ENCODE assay signal across 30 cellular contexts in the genomic region with DNA sequence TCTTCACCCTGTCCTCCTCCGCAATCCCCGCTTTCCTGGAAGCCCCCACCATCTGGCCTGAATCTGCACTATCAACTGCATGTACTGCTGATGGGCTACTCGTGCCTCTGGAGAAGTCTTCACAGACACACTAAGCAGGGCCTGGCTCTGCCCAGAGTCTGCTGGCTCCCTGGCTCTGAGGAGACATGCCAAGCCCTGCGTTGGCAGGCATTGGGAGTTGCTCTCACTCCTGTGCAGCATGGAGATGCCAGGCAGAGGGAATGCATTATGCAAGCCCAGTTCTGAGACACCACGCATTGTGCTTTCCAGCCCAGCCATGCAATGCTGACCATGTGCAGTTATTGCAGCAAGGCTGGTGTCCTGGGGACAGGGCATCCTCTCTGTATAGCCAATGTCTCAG.
DNase-seq lines count a peak whose midpoint lies in the region; ATAC-seq, FAIRE-seq and TF ChIP-seq lines count a peak whose summit lies in the region.
"Had no signal": no experiment of that assay in that cellular context is flagged by ENCODE, and none has a peak within 500 bp of the region (broad histone marks: within the 10 kb centered on the region; RNA-seq: fewer than 3 reads in every experiment).

No MANE protein-coding gene starts in this region.

- H3K27me3 ChIP-seq in right atrium auricular region (no peaks in the 10 kb centered on the region), pancreas (no peaks in the 10 kb centered on the region), GM23338 (ENCODE audit: insufficient read depth) (no peaks in the 10 kb centered on the region)
- H3K27me3 ChIP-seq: spleen, upper lobe of right lung had no signal

- H3K4me1 Mint-ChIP-seq in GM23338 = no peaks in the 10 kb centered on the region
- H3K4me1 Mint-ChIP-seq: CD4-positive, CD25-positive, alpha-beta regulatory T cell had no signal

- no peaks in the 10 kb centered on the region for H3K36me3 Mint-ChIP-seq in GM23338 (ENCODE audit: low read depth)
- H3K36me3 Mint-ChIP-seq: CD4-positive, CD25-positive, alpha-beta regulatory T cell; naive thymus-derived CD4-positive, alpha-beta T cell had no signal

- DNase-seq in Right ventricle myocardium inferior (ENCODE audit: missing footprints) (no peak), right atrium auricular region (ENCODE audit: low spot score) (no peak), left cardiac atrium (no peak), pancreas (no peak), GM23338 (ENCODE audit: low spot score) (no peak), DMS 273 treated with DMSO at 0.1 percent for 48 hours (lab: John Stamatoyannopoulos, UW) (no peak), HCEC 1CT (no peak), kidney tubule cell (ENCODE audit: low spot score) (no peak)
- DNase-seq: 8988T; activated CD8-positive, alpha-beta memory T cell treated with anti-CD3 and anti-CD28 coated beads for 24 hours; activated effector memory CD4-positive, alpha-beta T cell treated with anti-CD3 and anti-CD28 coated beads, Interleukin-2, amount 50 U/mL, for 16 hours; CD4-positive, CD25-positive, alpha-beta regulatory T cell; cerebellar nuclear complex; EL; GOT3; mesendoderm; naive thymus-derived CD4-positive, alpha-beta T cell; NCI-H1092 treated with DMSO at 0.1 percent for 48 hours; NCI-H187; NCI-H2171 treated with DMSO at 0.1 percent for 48 hours; NCI-H510A treated with DMSO at 0.1 percent for 48 hours; occipital lobe; PC-9; SHP77; spleen; stimulated activated CD4-positive, alpha-beta T cell treated with anti-CD3 and anti-CD28 coated beads, Interleukin-2, amount 100 ng/mL, for 48 hours; upper lobe of right lung had no signal

- H3K79me2 ChIP-seq in GM23338 (replicated peaks; ENCODE audit: insufficient read depth) = no peaks in the 10 kb centered on the region

- 67 to 69% methylated on average over 5 of the region's 5 CpGs for WGBS in pancreas, 2 donors

- H3K4me2 ChIP-seq in GM23338 = no peak overlapping the region
- H3K4me2 ChIP-seq: PC-9 had no signal

- H3K4me1 ChIP-seq in right atrium auricular region (peaks cover 0 to 12% of the 10 kb centered on the region in 2 donors), pancreas (peaks cover 7 to 14% (median 7%) of the 10 kb centered on the region in 3 donors), GM23338 (ENCODE audit: insufficient read depth) (no peaks in the 10 kb centered on the region)
- H3K4me1 ChIP-seq: spleen, upper lobe of right lung had no signal

- H3K4me3 ChIP-seq in right atrium auricular region (no peak overlapping the region), pancreas (no peak overlapping the region), GM23338 (no peak overlapping the region)
- H3K4me3 ChIP-seq: PC-9, spleen, upper lobe of right lung had no signal

- H3K27ac ChIP-seq in right atrium auricular region (peak overlapping the region in 1 of 2 donors; percentile 47), pancreas (no peak overlapping the region), GM23338 (ENCODE audit: low read depth) (no peak overlapping the region)
- H3K27ac ChIP-seq: PC-9, spleen, upper lobe of right lung had no signal

- no peaks in the 10 kb centered on the region for H3K36me3 ChIP-seq in right atrium auricular region
- no peaks in the 10 kb centered on the region for H3K36me3 ChIP-seq in pancreas
- H3K36me3 ChIP-seq in GM23338 (ENCODE audit: insufficient read depth) = no peaks in the 10 kb centered on the region
- H3K36me3 ChIP-seq: spleen, upper lobe of right lung had no signal

- H3K9me3 ChIP-seq in right atrium auricular region (no peaks in the 10 kb centered on the region), pancreas (no peaks in the 10 kb centered on the region)
- H3K9me3 ChIP-seq: upper lobe of right lung had no signal

- H3K9me3 Mint-ChIP-seq in GM23338 = no peaks in the 10 kb centered on the region
- H3K9me3 Mint-ChIP-seq: T-helper 2 cell treated with Interferon-gamma antibody and Interleukin-4, amounts not matched to agents 5 μg/mL and 100 μg/mL, for 36 hours had no signal

- TF ChIP-seq CTCF in right atrium auricular region (IDR thresholded peaks at IDR 0.05) = no peak
- no peak for TF ChIP-seq CTCF in pancreas (IDR thresholded peaks at IDR 0.05)
- TF ChIP-seq CTCF in GM23338 (conservative IDR thresholded peaks at IDR 0.05; ENCODE audit: low read depth in 2 of 2) = no peak

- no peak overlapping the region for H2AFZ ChIP-seq in GM23338
- H2AFZ ChIP-seq: PC-9 had no signal

- H4K20me1 ChIP-seq in GM23338 (replicated peaks; ENCODE audit: insufficient read depth) = no peaks in the 10 kb centered on the region

- no peak for FAIRE-seq in pancreas (lab: Jason Lieb, UNC)
- FAIRE-seq: endothelial cell of umbilical vein, GM12892 had no signal

- no peaks in the 10 kb centered on the region for H3K9me2 ChIP-seq in GM23338 (ENCODE audit: insufficient read depth)

- H3K27me3 Mint-ChIP-seq in GM23338 (ENCODE audit: insufficient read depth, low read depth, poor library complexity) = no peaks in the 10 kb centered on the region
- H3K27me3 Mint-ChIP-seq: CD4-positive, CD25-positive, alpha-beta regulatory T cell had no signal

- no peak overlapping the region for H3K27ac Mint-ChIP-seq in GM23338
- H3K27ac Mint-ChIP-seq: CD4-positive, CD25-positive, alpha-beta regulatory T cell; naive thymus-derived CD4-positive, alpha-beta T cell; T-helper 2 cell treated with Interferon-gamma antibody and Interleukin-4, amounts not matched to agents 5 μg/mL and 100 μg/mL, for 36 hours had no signal

- intact Hi-C loops in Right ventricle myocardium inferior (cut with DNase I) = no loop called here
- intact Hi-C loops in left cardiac atrium (cut with DNase I) = no loop called here
- intact Hi-C loops in pancreas (cut with DNase I) = no loop called here

- ATAC-seq in Right ventricle myocardium inferior (peak; percentile 77), left cardiac atrium (peak; percentile 78 to 89), pancreas (peak; percentile 33 to 58 (median 44)), GM23338 (no peak)
- ATAC-seq: naive thymus-derived CD4-positive, alpha-beta T cell had no signal

- H3F3A ChIP-seq in GM23338 (replicated peaks; ENCODE audit: low read depth) = no peaks in the 10 kb centered on the region

- no peak overlapping the region for H3K4me3 Mint-ChIP-seq in GM23338
- H3K4me3 Mint-ChIP-seq: CD4-positive, CD25-positive, alpha-beta regulatory T cell; naive thymus-derived CD4-positive, alpha-beta T cell; T-helper 2 cell treated with Interferon-gamma antibody and Interleukin-4, amounts not matched to agents 5 μg/mL and 100 μg/mL, for 36 hours had no signal

TF ChIP-seq in GM23338, 12 proteins besides CTCF, POLR2A, EP300 and RAD21 (continues in another document):
- TF ChIP-seq EZH2 (IDR thresholded peaks at IDR 0.05; ENCODE audit: low read depth, unreplicated experiment) (no peak), ZNF331 (CRISPR knock-in tag; IDR thresholded peaks at IDR 0.05; ENCODE audit: low read depth) (no peak), NANOG (IDR thresholded peaks at IDR 0.05; ENCODE audit: borderline replicate concordance) (no peak), ETS1 (IDR thresholded peaks at IDR 0.05) (no peak), EZH2phosphoT487 (IDR thresholded peaks at IDR 0.05; ENCODE audit: unreplicated experiment) (no peak), POLR2AphosphoS5 (IDR thresholded peaks at IDR 0.05; ENCODE audit: low read depth) (no peak)
